Comparison of ENCODE assay signal across 2 cellular contexts in the genomic region with DNA sequence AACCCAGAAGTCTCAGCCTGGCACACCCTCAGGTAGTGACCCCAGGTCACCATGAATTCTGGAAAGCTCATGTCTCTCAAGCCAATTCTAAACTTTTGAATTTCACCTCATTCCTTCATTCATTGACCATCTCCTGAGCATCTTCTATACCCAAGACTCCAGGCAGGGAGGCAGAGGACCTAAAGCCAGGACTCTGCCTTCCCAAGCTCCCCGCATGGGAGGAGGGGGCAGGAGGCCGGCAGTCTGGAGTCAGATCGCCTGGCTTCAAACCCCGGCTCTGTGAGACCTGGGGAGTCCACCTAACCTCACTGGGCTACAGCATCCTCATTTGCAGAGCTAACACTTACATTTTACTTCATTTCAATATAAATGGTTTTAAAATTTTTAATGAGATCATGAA.
TF ChIP-seq lines count a peak whose summit lies in the region.

No MANE protein-coding gene starts in this region.

TF ChIP-seq in HepG2, 621 proteins besides CTCF, POLR2A, EP300 and RAD21:
- TF ChIP-seq UBTF (CRISPR knock-in tag; IDR thresholded peaks at IDR 0.05) (no peak), KLF11 (CRISPR knock-in tag; IDR thresholded peaks at IDR 0.05) (no peak), PBX3 (CRISPR knock-in tag; IDR thresholded peaks at IDR 0.05; ENCODE audit: borderline replicate concordance) (no peak), NKX3-1 (CRISPR knock-in tag; IDR thresholded peaks at IDR 0.05) (no peak), ZNF747 (CRISPR knock-in tag; IDR thresholded peaks at IDR 0.05; ENCODE audit: borderline replicate concordance) (no peak), GZF1 (CRISPR knock-in tag; IDR thresholded peaks at IDR 0.05) (no peak), ZNF256 (CRISPR knock-in tag; conservative IDR thresholded peaks at IDR 0.05) (no peak), DRAP1 (CRISPR knock-in tag; IDR thresholded peaks at IDR 0.05) (no peak)
- TF ChIP-seq, protein P1, sequence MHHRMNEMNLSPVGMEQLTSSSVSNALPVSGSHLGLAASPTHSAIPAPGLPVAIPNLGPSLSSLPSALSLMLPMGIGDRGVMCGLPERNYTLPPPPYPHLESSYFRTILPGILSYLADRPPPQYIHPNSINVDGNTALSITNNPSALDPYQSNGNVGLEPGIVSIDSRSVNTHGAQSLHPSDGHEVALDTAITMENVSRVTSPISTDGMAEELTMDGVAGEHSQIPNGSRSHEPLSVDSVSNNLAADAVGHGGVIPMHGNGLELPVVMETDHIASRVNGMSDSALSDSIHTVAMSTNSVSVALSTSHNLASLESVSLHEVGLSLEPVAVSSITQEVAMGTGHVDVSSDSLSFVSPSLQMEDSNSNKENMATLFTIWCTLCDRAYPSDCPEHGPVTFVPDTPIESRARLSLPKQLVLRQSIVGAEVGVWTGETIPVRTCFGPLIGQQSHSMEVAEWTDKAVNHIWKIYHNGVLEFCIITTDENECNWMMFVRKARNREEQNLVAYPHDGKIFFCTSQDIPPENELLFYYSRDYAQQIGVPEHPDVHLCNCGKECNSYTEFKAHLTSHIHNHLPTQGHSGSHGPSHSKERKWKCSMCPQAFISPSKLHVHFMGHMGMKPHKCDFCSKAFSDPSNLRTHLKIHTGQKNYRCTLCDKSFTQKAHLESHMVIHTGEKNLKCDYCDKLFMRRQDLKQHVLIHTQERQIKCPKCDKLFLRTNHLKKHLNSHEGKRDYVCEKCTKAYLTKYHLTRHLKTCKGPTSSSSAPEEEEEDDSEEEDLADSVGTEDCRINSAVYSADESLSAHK (CRISPR knock-in tag; IDR thresholded peaks at IDR 0.05; ENCODE audit: borderline replicate concordance) = no peak
- TF ChIP-seq, protein P2, sequence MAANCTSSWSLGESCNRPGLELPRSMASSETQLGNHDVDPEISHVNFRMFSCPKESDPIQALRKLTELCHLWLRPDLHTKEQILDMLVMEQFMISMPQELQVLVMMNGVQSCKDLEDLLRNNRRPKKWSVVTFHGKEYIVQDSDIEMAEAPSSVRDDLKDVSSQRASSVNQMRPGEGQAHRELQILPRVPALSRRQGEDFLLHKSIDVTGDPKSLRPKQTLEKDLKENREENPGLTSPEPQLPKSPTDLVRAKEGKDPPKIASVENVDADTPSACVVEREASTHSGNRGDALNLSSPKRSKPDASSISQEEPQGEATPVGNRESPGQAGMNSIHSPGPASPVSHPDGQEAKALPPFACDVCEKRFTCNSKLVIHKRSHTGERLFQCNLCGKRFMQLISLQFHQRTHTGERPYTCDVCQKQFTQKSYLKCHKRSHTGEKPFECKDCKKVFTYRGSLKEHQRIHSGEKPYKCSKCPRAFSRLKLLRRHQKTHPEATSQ (CRISPR knock-in tag; IDR thresholded peaks at IDR 0.05; ENCODE audit: borderline replicate concordance) = no peak

TF ChIP-seq in H1, 55 proteins besides CTCF, POLR2A, EP300 and RAD21:
- no peak for TF ChIP-seq NRF1 (IDR thresholded peaks at IDR 0.05; ENCODE audit: low read depth, low read length)
- TF ChIP-seq TAF1 (IDR thresholded peaks at IDR 0.05; ENCODE audit: low read depth, low read length) = no peak
- TF ChIP-seq CHD7 (IDR thresholded peaks at IDR 0.05; ENCODE audit: insufficient replicate concordance, low read length) = no peak
- no peak for TF ChIP-seq E2F6 (IDR thresholded peaks at IDR 0.05)
- no peak for TF ChIP-seq CEBPB (IDR thresholded peaks at IDR 0.05; ENCODE audit: low read depth, low read length)
- TF ChIP-seq HDAC2 (IDR thresholded peaks at IDR 0.05; ENCODE audit: borderline replicate concordance in 1 of 2, low read depth in 2 of 2, low read length in 2 of 2) = no peak
- no peak for TF ChIP-seq JUN (IDR thresholded peaks at IDR 0.05; ENCODE audit: low read depth, low read length)
- no peak for TF ChIP-seq EZH2 (IDR thresholded peaks at IDR 0.05; ENCODE audit: low read depth, low read length, severe bottlenecking)
- TF ChIP-seq, protein P3, sequence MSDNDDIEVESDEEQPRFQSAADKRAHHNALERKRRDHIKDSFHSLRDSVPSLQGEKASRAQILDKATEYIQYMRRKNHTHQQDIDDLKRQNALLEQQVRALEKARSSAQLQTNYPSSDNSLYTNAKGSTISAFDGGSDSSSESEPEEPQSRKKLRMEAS (IDR thresholded peaks at IDR 0.05) = no peak
- TF ChIP-seq TAF7 (optimal IDR thresholded peaks at IDR 0.05; ENCODE audit: borderline replicate concordance, low read depth, low read length) = no peak
- no peak for TF ChIP-seq TCF12 (IDR thresholded peaks at IDR 0.05; ENCODE audit: low read depth, low read length)
- no peak for TF ChIP-seq GABPA (IDR thresholded peaks at IDR 0.05; ENCODE audit: borderline replicate concordance, insufficient read depth, low read length)
- TF ChIP-seq TBP (IDR thresholded peaks at IDR 0.05; ENCODE audit: low read depth, low read length) = no peak
- no peak for TF ChIP-seq ASH2L (IDR thresholded peaks at IDR 0.05; ENCODE audit: low read length)
- TF ChIP-seq RNF2 (IDR thresholded peaks at IDR 0.05; ENCODE audit: borderline replicate concordance, low read depth, low read length, missing control alignments, poor library complexity, severe bottlenecking) = no peak
- TF ChIP-seq BCL11A (IDR thresholded peaks at IDR 0.05; ENCODE audit: low read depth in 2 of 2, low read length in 2 of 2) = no peak
- no peak for TF ChIP-seq KDM4A (IDR thresholded peaks at IDR 0.05; ENCODE audit: low read depth, low read length, severe bottlenecking)
- no peak for TF ChIP-seq SAP30 (IDR thresholded peaks at IDR 0.05; ENCODE audit: insufficient read depth, insufficient replicate concordance, low read length)
